In genomic region chr11:128624269-128625170, GRCh38 we compare ENCODE assay signal across 8 cellular contexts. TPM values are rescaled to one million over a fixed set of nuclear protein-coding genes. Genes with fewer than 3 reads are reported as not detected.
DNase-seq lines count a peak whose midpoint lies in the region; ATAC-seq lines count a peak whose summit lies in the region.

No MANE protein-coding gene starts in this region.

- H3K4me1 Mint-ChIP-seq in immature natural killer cell = peaks cover 75 to 83% of the 10 kb centered on the region in 2 donors

- peak; percentile 30 for ATAC-seq in GM18873 (IDR thresholded peaks at IDR 0.05; ENCODE audit: low FRiP score, unreplicated experiment)
- peak; percentile 45 for ATAC-seq in HG03103 (IDR thresholded peaks at IDR 0.05; ENCODE audit: low read depth, unreplicated experiment)
- ATAC-seq in GM21381 (IDR thresholded peaks at IDR 0.05; ENCODE audit: unreplicated experiment) = no peak

- H3K27ac Mint-ChIP-seq in immature natural killer cell = peak overlapping the region; percentile 93 to 97 (median 94)

- H3K36me3 Mint-ChIP-seq in immature natural killer cell = peaks cover 0 to 3% (median 0%) of the 10 kb centered on the region in 3 donors

- DNase-seq in activated CD4-positive, CD25-positive, alpha-beta regulatory T cell (lab: John Stamatoyannopoulos, UW) = peak; percentile 26 to 64 (median 47)
- peak; percentile 80 to 87 (median 83) for DNase-seq in immature natural killer cell
- no peak for DNase-seq in DMS153 treated with DMSO at 0.1 percent for 48 hours (lab: John Stamatoyannopoulos, UW; ENCODE audit: unreplicated experiment)
- DNase-seq in DMS153 (lab: John Stamatoyannopoulos, UW) = no peak
- no peak for DNase-seq in NCI-H2081 treated with DMSO at 0.1 percent for 48 hours (lab: John Stamatoyannopoulos, UW)

- no peaks in the 10 kb centered on the region for H3K9me3 Mint-ChIP-seq in immature natural killer cell

- peaks cover 4 to 23% (median 7%) of the 10 kb centered on the region in 3 donors for H3K27me3 Mint-ChIP-seq in immature natural killer cell (ENCODE audit: low read depth in 3 of 3)

- H3K4me3 Mint-ChIP-seq in immature natural killer cell = peak overlapping the region; percentile 71 to 85 (median 79)

RNA-seq across cellular contexts. Expression of gene ETS1, which starts 37.2 kb away (rescaled TPM):
- polyA plus RNA-seq in immature natural killer cell = 100 to 1,000 TPM; 264 to 329 (median 284) TPM

Comparison
In these comparisons a context has a peak if more than half of its experiments do, and no peak if none do; other contexts are left out.
1. DNase-seq: peak in activated CD4-positive, CD25-positive, alpha-beta regulatory T cell (4 of 4) and immature natural killer cell (3 of 3); none in DMS153 treated with DMSO at 0.1 percent for 48 hours (single experiment), DMS153 (single experiment) and NCI-H2081 treated with DMSO at 0.1 percent for 48 hours (single experiment).